In genomic region chr12:32149489-32149888, GRCh38 we compare ENCODE assay signal across 31 cellular contexts.
"Had no signal": no experiment of that assay in that cellular context is flagged by ENCODE, and none has a peak within 500 bp of the region (broad histone marks: within the 10 kb centered on the region; RNA-seq: fewer than 3 reads in every experiment).

No MANE protein-coding gene starts in this region.

- H3K4me3 Mint-ChIP-seq: natural killer cell; nephron; neural progenitor cell; stimulated activated memory B cell treated with anti-CD40 and anti-IgM and Interleukin-4, amounts not matched to agents 10 μg/mL and 1 μg/mL and 100 μg/mL, for 72 hours; stimulated activated naive CD8-positive, alpha-beta T cell treated with anti-CD3 and anti-CD28 coated beads, Interleukin-15, amount 100 ng/mL, for 72 hours; type B pancreatic cell had no signal

- H3K27me3 Mint-ChIP-seq: progenitor cell of endocrine pancreas; stimulated activated memory B cell treated with anti-CD40 and anti-IgM and Interleukin-4, amounts not matched to agents 10 μg/mL and 1 μg/mL and 100 μg/mL, for 72 hours; stimulated activated naive CD8-positive, alpha-beta T cell treated with anti-CD3 and anti-CD28 coated beads, Interleukin-15, amount 100 ng/mL, for 72 hours; type B pancreatic cell had no signal

- H3K4me2 ChIP-seq: neural progenitor cell, smooth muscle cell had no signal

- ATAC-seq: natural killer cell; psoas muscle; right cardiac atrium; sciatic nerve; stimulated activated memory B cell treated with anti-CD40 and anti-IgM and Interleukin-4, amounts not matched to agents 10 μg/mL and 1 μg/mL and 100 μg/mL, for 72 hours; stimulated activated naive CD8-positive, alpha-beta T cell treated with anti-CD3 and anti-CD28 coated beads, Interleukin-15, amount 100 ng/mL, for 72 hours; stimulated activated naive CD8-positive, alpha-beta T cell treated with anti-CD3 and anti-CD28 coated beads, Interleukin-15, Interleukin-2, amounts not matched to agents 100 U/mL and 50 U/mL, for 24 hours; upper lobe of right lung had no signal

- H3K4me3 ChIP-seq: neural progenitor cell, ovary, psoas muscle, skin epidermis, smooth muscle cell, spleen, suprapubic skin, testis, tibial artery, transverse colon, upper lobe of right lung, uterus had no signal

- H3K36me3 ChIP-seq: neural progenitor cell, ovary, spleen, suprapubic skin, tibial artery, transverse colon, upper lobe of right lung, uterus had no signal

- DNase-seq: natural killer cell; occipital lobe; ovary; posterior cingulate gyrus; psoas muscle; right cardiac atrium; spleen; stimulated activated CD4-positive, alpha-beta T cell treated with anti-CD3 and anti-CD28 coated beads, Interleukin-12 subunit alpha, Interleukin-12 subunit beta, amount 100 ng/mL, for 4 hours; stimulated activated CD4-positive, alpha-beta T cell treated with anti-CD3 and anti-CD28 coated beads, Interleukin-1b, Interleukin-23, amount 100 ng/mL, for 48 hours; stimulated activated CD4-positive, alpha-beta T cell treated with anti-CD3 and anti-CD28 coated beads, Interleukin-4, amount 100 ng/mL, for 1 hour; stimulated activated CD4-positive, alpha-beta T cell treated with anti-CD3 and anti-CD28 coated beads, Interleukin-4, amount 100 ng/mL, for 4 hours; stimulated activated CD8-positive, alpha-beta memory T cell treated with anti-CD3 and anti-CD28 coated beads, Interleukin-4, amount 100 ng/mL, for 48 hours; stimulated activated naive CD4-positive, alpha-beta T cell; stimulated activated naive CD8-positive, alpha-beta T cell treated with anti-CD3 and anti-CD28 coated beads, Interleukin-15, amount 100 ng/mL, for 72 hours; stimulated activated naive CD8-positive, alpha-beta T cell treated with anti-CD3 and anti-CD28 coated beads, Interleukin-15, Interleukin-2, amounts not matched to agents 100 U/mL and 50 U/mL, for 24 hours; substantia nigra; testis; tibial artery; transverse colon; upper lobe of right lung; uterus had no signal

- H3K4me1 ChIP-seq: parathyroid adenoma, psoas muscle, suprapubic skin, testis, tibial artery, transverse colon, upper lobe of right lung, uterus had no signal

- H3K27ac Mint-ChIP-seq: natural killer cell, nephron, neural progenitor cell, progenitor cell of endocrine pancreas, type B pancreatic cell had no signal

- H2AFZ ChIP-seq: neural progenitor cell, parathyroid adenoma had no signal

- H3K27ac ChIP-seq: neural progenitor cell, ovary, parathyroid adenoma, psoas muscle, skin epidermis, spleen, suprapubic skin, testis, tibial artery, transverse colon, upper lobe of right lung, uterus had no signal

- H3K36me3 Mint-ChIP-seq: natural killer cell had no signal

- H3K9ac ChIP-seq: neural progenitor cell, parathyroid adenoma had no signal

- H3K4me1 Mint-ChIP-seq: natural killer cell; nephron; neural progenitor cell; stimulated activated memory B cell treated with anti-CD40 and anti-IgM and Interleukin-4, amounts not matched to agents 10 μg/mL and 1 μg/mL and 100 μg/mL, for 72 hours; stimulated activated naive CD8-positive, alpha-beta T cell treated with anti-CD3 and anti-CD28 coated beads, Interleukin-15, amount 100 ng/mL, for 72 hours had no signal

- H3K27me3 ChIP-seq: neural progenitor cell, ovary, spleen, suprapubic skin, testis, tibial artery, transverse colon, upper lobe of right lung, uterus had no signal

- H3K9me3 Mint-ChIP-seq: natural killer cell; nephron; stimulated activated memory B cell treated with anti-CD40 and anti-IgM and Interleukin-4, amounts not matched to agents 10 μg/mL and 1 μg/mL and 100 μg/mL, for 72 hours; stimulated activated naive CD8-positive, alpha-beta T cell treated with anti-CD3 and anti-CD28 coated beads, Interleukin-15, amount 100 ng/mL, for 72 hours; type B pancreatic cell had no signal

- H3K9me3 ChIP-seq: ovary, psoas muscle, suprapubic skin, testis, tibial artery, transverse colon, upper lobe of right lung, uterus had no signal
